Comparison of ENCODE assay signal across 1 cellular context in the genomic region with DNA sequence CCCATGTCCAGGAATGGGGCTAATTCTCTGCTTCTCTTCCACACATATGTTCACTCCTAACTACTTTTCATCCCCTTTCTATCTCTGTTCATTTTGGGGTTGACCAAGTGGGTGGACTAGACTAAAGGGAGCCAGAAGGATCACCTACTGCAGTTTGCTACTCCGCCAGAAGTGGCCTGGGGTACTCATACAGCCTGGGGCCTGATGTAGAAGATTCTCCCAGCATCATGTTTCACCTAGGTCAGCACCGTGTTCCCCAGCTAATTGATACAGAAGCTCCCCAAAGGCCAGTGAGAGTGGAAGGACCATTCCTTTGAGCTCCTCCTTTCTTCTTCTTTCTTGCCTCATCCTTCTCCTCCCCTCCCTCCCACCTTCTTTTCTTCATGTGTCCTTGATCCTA.
TF ChIP-seq lines count a peak whose summit lies in the region.

No MANE protein-coding gene starts in this region.

TF ChIP-seq in WTC11, 78 proteins besides CTCF, POLR2A, EP300 and RAD21 (continued from another document):
- TF ChIP-seq, protein P1, sequence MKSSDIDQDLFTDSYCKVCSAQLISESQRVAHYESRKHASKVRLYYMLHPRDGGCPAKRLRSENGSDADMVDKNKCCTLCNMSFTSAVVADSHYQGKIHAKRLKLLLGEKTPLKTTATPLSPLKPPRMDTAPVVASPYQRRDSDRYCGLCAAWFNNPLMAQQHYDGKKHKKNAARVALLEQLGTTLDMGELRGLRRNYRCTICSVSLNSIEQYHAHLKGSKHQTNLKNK (CRISPR knock-in tag; IDR thresholded peaks at IDR 0.05) = no peak
- no peak for TF ChIP-seq CBFB (CRISPR knock-in tag; IDR thresholded peaks at IDR 0.05; ENCODE audit: low read depth)
- TF ChIP-seq, protein P2, sequence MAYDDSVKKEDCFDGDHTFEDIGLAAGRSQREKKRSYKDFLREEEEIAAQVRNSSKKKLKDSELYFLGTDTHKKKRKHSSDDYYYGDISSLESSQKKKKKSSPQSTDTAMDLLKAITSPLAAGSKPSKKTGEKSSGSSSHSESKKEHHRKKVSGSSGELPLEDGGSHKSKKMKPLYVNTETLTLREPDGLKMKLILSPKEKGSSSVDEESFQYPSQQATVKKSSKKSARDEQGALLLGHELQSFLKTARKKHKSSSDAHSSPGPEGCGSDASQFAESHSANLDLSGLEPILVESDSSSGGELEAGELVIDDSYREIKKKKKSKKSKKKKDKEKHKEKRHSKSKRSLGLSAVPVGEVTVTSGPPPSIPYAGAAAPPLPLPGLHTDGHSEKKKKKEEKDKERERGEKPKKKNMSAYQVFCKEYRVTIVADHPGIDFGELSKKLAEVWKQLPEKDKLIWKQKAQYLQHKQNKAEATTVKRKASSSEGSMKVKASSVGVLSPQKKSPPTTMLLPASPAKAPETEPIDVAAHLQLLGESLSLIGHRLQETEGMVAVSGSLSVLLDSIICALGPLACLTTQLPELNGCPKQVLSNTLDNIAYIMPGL (CRISPR knock-in tag; IDR thresholded peaks at IDR 0.05) = no peak
- TF ChIP-seq, protein P3, sequence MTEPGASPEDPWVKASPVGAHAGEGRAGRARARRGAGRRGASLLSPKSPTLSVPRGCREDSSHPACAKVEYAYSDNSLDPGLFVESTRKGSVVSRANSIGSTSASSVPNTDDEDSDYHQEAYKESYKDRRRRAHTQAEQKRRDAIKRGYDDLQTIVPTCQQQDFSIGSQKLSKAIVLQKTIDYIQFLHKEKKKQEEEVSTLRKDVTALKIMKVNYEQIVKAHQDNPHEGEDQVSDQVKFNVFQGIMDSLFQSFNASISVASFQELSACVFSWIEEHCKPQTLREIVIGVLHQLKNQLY (CRISPR knock-in tag; IDR thresholded peaks at IDR 0.05) = no peak
- no peak for TF ChIP-seq CREM (CRISPR knock-in tag; IDR thresholded peaks at IDR 0.05)
- TF ChIP-seq, protein P4, sequence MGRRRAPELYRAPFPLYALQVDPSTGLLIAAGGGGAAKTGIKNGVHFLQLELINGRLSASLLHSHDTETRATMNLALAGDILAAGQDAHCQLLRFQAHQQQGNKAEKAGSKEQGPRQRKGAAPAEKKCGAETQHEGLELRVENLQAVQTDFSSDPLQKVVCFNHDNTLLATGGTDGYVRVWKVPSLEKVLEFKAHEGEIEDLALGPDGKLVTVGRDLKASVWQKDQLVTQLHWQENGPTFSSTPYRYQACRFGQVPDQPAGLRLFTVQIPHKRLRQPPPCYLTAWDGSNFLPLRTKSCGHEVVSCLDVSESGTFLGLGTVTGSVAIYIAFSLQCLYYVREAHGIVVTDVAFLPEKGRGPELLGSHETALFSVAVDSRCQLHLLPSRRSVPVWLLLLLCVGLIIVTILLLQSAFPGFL (CRISPR knock-in tag; IDR thresholded peaks at IDR 0.05; ENCODE audit: borderline replicate concordance) = no peak
- no peak for TF ChIP-seq ETV6 (CRISPR knock-in tag; IDR thresholded peaks at IDR 0.05)
- TF ChIP-seq, protein P5, sequence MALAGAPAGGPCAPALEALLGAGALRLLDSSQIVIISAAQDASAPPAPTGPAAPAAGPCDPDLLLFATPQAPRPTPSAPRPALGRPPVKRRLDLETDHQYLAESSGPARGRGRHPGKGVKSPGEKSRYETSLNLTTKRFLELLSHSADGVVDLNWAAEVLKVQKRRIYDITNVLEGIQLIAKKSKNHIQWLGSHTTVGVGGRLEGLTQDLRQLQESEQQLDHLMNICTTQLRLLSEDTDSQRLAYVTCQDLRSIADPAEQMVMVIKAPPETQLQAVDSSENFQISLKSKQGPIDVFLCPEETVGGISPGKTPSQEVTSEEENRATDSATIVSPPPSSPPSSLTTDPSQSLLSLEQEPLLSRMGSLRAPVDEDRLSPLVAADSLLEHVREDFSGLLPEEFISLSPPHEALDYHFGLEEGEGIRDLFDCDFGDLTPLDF (CRISPR knock-in tag; IDR thresholded peaks at IDR 0.05) = no peak
- TF ChIP-seq FOXJ3 (CRISPR knock-in tag; IDR thresholded peaks at IDR 0.05; ENCODE audit: borderline replicate concordance) = no peak
- TF ChIP-seq HMGA2 (CRISPR knock-in tag; IDR thresholded peaks at IDR 0.05) = no peak
- TF ChIP-seq, protein P6, sequence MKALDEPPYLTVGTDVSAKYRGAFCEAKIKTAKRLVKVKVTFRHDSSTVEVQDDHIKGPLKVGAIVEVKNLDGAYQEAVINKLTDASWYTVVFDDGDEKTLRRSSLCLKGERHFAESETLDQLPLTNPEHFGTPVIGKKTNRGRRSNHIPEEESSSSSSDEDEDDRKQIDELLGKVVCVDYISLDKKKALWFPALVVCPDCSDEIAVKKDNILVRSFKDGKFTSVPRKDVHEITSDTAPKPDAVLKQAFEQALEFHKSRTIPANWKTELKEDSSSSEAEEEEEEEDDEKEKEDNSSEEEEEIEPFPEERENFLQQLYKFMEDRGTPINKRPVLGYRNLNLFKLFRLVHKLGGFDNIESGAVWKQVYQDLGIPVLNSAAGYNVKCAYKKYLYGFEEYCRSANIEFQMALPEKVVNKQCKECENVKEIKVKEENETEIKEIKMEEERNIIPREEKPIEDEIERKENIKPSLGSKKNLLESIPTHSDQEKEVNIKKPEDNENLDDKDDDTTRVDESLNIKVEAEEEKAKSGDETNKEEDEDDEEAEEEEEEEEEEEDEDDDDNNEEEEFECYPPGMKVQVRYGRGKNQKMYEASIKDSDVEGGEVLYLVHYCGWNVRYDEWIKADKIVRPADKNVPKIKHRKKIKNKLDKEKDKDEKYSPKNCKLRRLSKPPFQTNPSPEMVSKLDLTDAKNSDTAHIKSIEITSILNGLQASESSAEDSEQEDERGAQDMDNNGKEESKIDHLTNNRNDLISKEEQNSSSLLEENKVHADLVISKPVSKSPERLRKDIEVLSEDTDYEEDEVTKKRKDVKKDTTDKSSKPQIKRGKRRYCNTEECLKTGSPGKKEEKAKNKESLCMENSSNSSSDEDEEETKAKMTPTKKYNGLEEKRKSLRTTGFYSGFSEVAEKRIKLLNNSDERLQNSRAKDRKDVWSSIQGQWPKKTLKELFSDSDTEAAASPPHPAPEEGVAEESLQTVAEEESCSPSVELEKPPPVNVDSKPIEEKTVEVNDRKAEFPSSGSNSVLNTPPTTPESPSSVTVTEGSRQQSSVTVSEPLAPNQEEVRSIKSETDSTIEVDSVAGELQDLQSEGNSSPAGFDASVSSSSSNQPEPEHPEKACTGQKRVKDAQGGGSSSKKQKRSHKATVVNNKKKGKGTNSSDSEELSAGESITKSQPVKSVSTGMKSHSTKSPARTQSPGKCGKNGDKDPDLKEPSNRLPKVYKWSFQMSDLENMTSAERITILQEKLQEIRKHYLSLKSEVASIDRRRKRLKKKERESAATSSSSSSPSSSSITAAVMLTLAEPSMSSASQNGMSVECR (CRISPR knock-in tag; IDR thresholded peaks at IDR 0.05; ENCODE audit: borderline replicate concordance) = no peak
